In the genomic region with DNA sequence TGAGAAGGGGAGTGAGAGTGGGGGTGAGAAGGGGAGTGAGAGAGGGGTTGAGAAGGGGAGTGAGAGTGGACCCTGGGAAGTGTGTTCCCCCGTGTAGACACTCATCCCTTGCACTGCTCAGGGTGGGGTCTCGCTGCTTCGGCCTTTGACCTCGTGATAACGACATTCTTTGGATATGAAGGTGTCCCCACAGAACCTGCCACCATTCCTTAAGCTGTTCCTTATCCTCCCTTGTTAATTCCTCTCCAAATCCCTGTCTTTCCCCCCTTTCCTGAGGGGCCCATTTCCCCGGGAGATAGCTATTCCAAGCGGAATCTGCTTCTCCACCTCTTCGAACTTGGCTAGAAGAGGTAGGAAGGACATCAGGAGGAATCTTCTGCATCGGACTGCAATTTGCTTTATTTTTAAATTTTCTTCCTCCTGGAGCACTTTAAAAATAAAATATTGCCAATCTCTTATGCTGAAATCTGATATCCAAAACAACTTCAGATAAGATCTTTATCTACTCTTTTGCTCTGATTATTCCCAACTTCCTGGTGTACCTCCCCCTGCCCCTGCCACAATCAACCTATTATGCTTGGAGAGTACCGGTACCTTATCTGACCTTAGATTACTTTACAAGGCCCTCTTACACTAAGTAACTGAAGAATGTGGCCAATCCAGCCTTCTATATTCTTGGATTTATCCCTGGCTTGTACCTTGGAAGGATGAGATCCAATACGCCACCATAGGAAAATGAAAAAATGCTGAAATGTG, we compare ENCODE assay signal across 19 cellular contexts.
"Had no signal": no experiment of that assay in that cellular context is flagged by ENCODE, and none has a peak within 500 bp of the region (broad histone marks: within the 10 kb centered on the region; RNA-seq: fewer than 3 reads in every experiment).

No MANE protein-coding gene starts in this region.

- ATAC-seq: activated CD8-positive, alpha-beta T cell treated with anti-CD3 and anti-CD28 coated beads, Interleukin-2, amount 10 ng/mL, durations not matched to agents 7 days and 5 days; activated naive CD8-positive, alpha-beta T cell treated with anti-CD3 and anti-CD28 coated beads, Interleukin-2, amount 50 U/mL, for 24 hours; lower lobe of right lung; stimulated activated memory B cell treated with anti-CD40 and anti-IgM and Interleukin-4, amounts not matched to agents 10 μg/mL and 1 μg/mL and 100 μg/mL, for 72 hours had no signal

- H3K4me3 ChIP-seq: lower lobe of right lung, sigmoid colon, testis, upper lobe of left lung had no signal

- H3K27ac ChIP-seq: lower lobe of right lung, parathyroid adenoma, sigmoid colon, testis, upper lobe of left lung had no signal

- DNase-seq: activated CD4-positive, alpha-beta T cell treated with anti-CD3 and anti-CD28 coated beads, Interleukin-2, amount 10 ng/mL, durations not matched to agents 24 days and 14 days; activated CD8-positive, alpha-beta T cell treated with anti-CD3 and anti-CD28 coated beads, Interleukin-2, amount 10 ng/mL, durations not matched to agents 7 days and 5 days; activated effector memory CD4-positive, alpha-beta T cell treated with Interleukin-2 at 50 U/mL for 16 hours; activated naive CD4-positive, alpha-beta T cell treated with anti-CD3 and anti-CD28 coated beads, Interleukin-2, amount 10 ng/mL, durations not matched to agents 7 days and 5 days; activated naive CD8-positive, alpha-beta T cell treated with anti-CD3 and anti-CD28 coated beads, Interleukin-2, amount 50 U/mL, for 24 hours; activated T-cell treated with anti-CD3 and anti-CD28 coated beads, Interleukin-2, amount 50 U/mL, for 48 hours; anterior cingulate cortex; caudate nucleus; endodermal cell; foreskin melanocyte; hypothalamus; islet precursor cell; lower lobe of right lung; sigmoid colon; stimulated activated CD4-positive, alpha-beta T cell treated with anti-CD3 and anti-CD28 coated beads, Interleukin-4, amount 100 ng/mL, for 4 hours; testis; upper lobe of left lung had no signal
